ENCODE assay signal across 22 cellular contexts in the genomic region with DNA sequence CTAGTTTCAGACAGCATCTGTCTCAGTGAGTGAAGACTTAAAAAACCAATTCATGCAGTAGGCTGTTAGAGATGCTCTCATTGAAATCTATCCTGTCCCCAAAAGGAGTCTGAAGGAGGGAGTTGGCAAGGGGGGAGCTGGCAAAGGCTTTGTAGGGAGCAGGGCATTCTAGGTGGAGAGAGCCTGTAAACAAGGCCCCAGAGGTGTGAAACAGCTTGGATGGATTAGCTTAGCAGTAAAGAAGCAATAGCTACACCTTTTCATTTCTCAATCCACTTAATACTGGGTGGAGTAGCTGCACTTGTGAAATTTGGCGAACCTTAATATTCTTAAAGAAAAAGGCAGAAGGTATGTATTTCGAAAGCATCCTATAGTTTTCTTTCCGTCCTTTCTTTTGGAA.
"Had no signal": no experiment of that assay in that cellular context is flagged by ENCODE, and none has a peak within 500 bp of the region (broad histone marks: within the 10 kb centered on the region; RNA-seq: fewer than 3 reads in every experiment).

No MANE protein-coding gene starts in this region.

- DNase-seq: activated CD4-positive, alpha-beta T cell treated with anti-CD3 and anti-CD28 coated beads for 1 hour; activated CD4-positive, alpha-beta T cell treated with anti-CD3 and anti-CD28 coated beads, Interleukin-2, amount 50 U/mL, for 1 hour; activated CD8-positive, alpha-beta T cell treated with anti-CD3 and anti-CD28 coated beads, Interleukin-2, amount 10 ng/mL, durations not matched to agents 7 days and 5 days; adrenal gland; colonic mucosa; endodermal cell; kidney glomerular epithelial cell; left ventricle myocardium inferior; naive thymus-derived CD4-positive, alpha-beta T cell; sigmoid colon; stimulated activated CD4-positive, alpha-beta T cell treated with anti-CD3 and anti-CD28 coated beads, Interleukin-4, amount 100 ng/mL, for 24 hours; stimulated activated naive CD8-positive, alpha-beta T cell treated with anti-CD3 and anti-CD28 coated beads, Interleukin-15, Interleukin-2, amounts not matched to agents 100 U/mL and 50 U/mL, for 24 hours; tibial artery; uterus; WERI-Rb-1 had no signal

- H3K27ac Mint-ChIP-seq: activated CD8-positive, alpha-beta T cell treated with anti-CD3 and anti-CD28 coated beads, Interleukin-2, amount 10 ng/mL, durations not matched to agents 7 days and 5 days; activated naive CD8-positive, alpha-beta T cell; activated T-helper 17 cell treated with anti-CD3 and anti-CD28 coated beads, Interleukin-2, amount 50 U/mL, for 72 hours; endodermal cell; T-helper 2 cell treated with Interferon-gamma antibody and Interleukin-4, amounts not matched to agents 5 μg/mL and 100 μg/mL, for 36 hours had no signal

- H3K27ac ChIP-seq: adrenal gland, ascending aorta, colonic mucosa, epithelial cell of prostate, left ventricle myocardium inferior, sigmoid colon, tibial artery, uterus, WERI-Rb-1 had no signal

- FAIRE-seq: TTC549 had no signal

- H3K4me3 Mint-ChIP-seq: activated CD8-positive, alpha-beta T cell treated with anti-CD3 and anti-CD28 coated beads, Interleukin-2, amount 10 ng/mL, durations not matched to agents 7 days and 5 days; activated naive CD8-positive, alpha-beta T cell; activated T-helper 17 cell treated with anti-CD3 and anti-CD28 coated beads, Interleukin-2, amount 50 U/mL, for 72 hours; central memory CD8-positive, alpha-beta T cell; endodermal cell; naive thymus-derived CD4-positive, alpha-beta T cell; T-helper 2 cell treated with Interferon-gamma antibody and Interleukin-4, amounts not matched to agents 5 μg/mL and 100 μg/mL, for 36 hours had no signal

- H3K36me3 ChIP-seq: adrenal gland, ascending aorta, colonic mucosa, left ventricle myocardium inferior, sigmoid colon, tibial artery, uterus, WERI-Rb-1 had no signal

- H3K4me3 ChIP-seq: adrenal gland, ascending aorta, colonic mucosa, left ventricle myocardium inferior, sigmoid colon, tibial artery, uterus had no signal

- H3K36me3 Mint-ChIP-seq: activated naive CD8-positive, alpha-beta T cell; naive thymus-derived CD4-positive, alpha-beta T cell had no signal

- H3K9me3 ChIP-seq: adrenal gland, ascending aorta, colonic mucosa, left ventricle myocardium inferior, sigmoid colon, tibial artery, uterus had no signal

- H3K27me3 ChIP-seq: adrenal gland, ascending aorta, colonic mucosa, sigmoid colon, tibial artery, uterus had no signal

- H3K27me3 Mint-ChIP-seq: activated naive CD8-positive, alpha-beta T cell; activated T-helper 17 cell treated with anti-CD3 and anti-CD28 coated beads, Interleukin-2, amount 50 U/mL, for 72 hours; central memory CD8-positive, alpha-beta T cell; naive thymus-derived CD4-positive, alpha-beta T cell had no signal

- H3K9me3 Mint-ChIP-seq: activated T-helper 17 cell treated with anti-CD3 and anti-CD28 coated beads, Interleukin-2, amount 50 U/mL, for 72 hours; central memory CD8-positive, alpha-beta T cell; endodermal cell; naive thymus-derived CD4-positive, alpha-beta T cell; T-helper 2 cell treated with Interferon-gamma antibody and Interleukin-4, amounts not matched to agents 5 μg/mL and 100 μg/mL, for 36 hours had no signal

- H3K4me1 ChIP-seq: ascending aorta, colonic mucosa had no signal
